8 cellular contexts compared by ENCODE assay signal in genomic region chr1:114757455-114758250, GRCh38. TPM values are rescaled to one million over a fixed set of nuclear protein-coding genes. Genes with fewer than 3 reads are reported as not detected.
A peak's percentile ranks its signal among the peaks of the same experiment; 100 is the strongest.
DNase-seq lines count a peak whose midpoint lies in the region; TF ChIP-seq lines count a peak whose summit lies in the region.

Gene CSDE1, minus strand, starts transcription at chr1:114757984. Its CDS starts 18,094 bp downstream, at chr1:114739890.

- peak within 1 kb of the TSS; percentile 99 for H3K4ac ChIP-seq in neuronal stem cell (ENCODE audit: low read length)

- H3K9ac ChIP-seq in neuronal stem cell (ENCODE audit: low read depth, low read length, poor library complexity) = peak within 1 kb of the TSS; percentile 94

- H3K4me3 Mint-ChIP-seq in HFFc6 = peak within 1 kb of the TSS; percentile 92
- H3K4me3 Mint-ChIP-seq in activated naive CD4-positive, alpha-beta T cell treated with anti-CD3 and anti-CD28 coated beads for 36 hours = peak within 1 kb of the TSS; percentile 99

- DNase-seq in GM06990 (ENCODE audit: extremely low read depth, insufficient read length) = peak; percentile 96
- DNase-seq in HFFc6 = peak; percentile 99
- DNase-seq in NAMALWA (ENCODE audit: low spot score) = peak; percentile 99
- DNase-seq in SK-N-DZ (ENCODE audit: low spot score) = peak; percentile 98
- DNase-seq in activated naive CD4-positive, alpha-beta T cell treated with anti-CD3 and anti-CD28 coated beads for 36 hours = peak; percentile 99
- peak; percentile 95 for DNase-seq in foreskin melanocyte
- peak; percentile 96 for DNase-seq in neuronal stem cell (ENCODE audit: low spot score)

- peak within 1 kb of the TSS; percentile 82 for H3K4me3 ChIP-seq in GM06990 (replicated peaks; ENCODE audit: low read depth, low read length)
- H3K4me3 ChIP-seq in neuronal stem cell (ENCODE audit: low read length in 2 of 2) = peak within 1 kb of the TSS; percentile 70 to 94

- H2BK15ac ChIP-seq in neuronal stem cell (ENCODE audit: low read length) = no peak within 1 kb of the TSS

- no peaks in the 10 kb centered on the region for H3K27me3 ChIP-seq in GM06990 (replicated peaks; ENCODE audit: control insufficient read depth, insufficient read depth, low read length)
- no peaks in the 10 kb centered on the region for H3K27me3 ChIP-seq in neuronal stem cell (ENCODE audit: control insufficient read depth in 3 of 3, insufficient read depth in 3 of 3, low read depth in 1 of 3, low read length in 3 of 3)

- no peak within 1 kb of the TSS for H2BK12ac ChIP-seq in neuronal stem cell (ENCODE audit: low read length)

- peak within 1 kb of the TSS; percentile 95 for H4K91ac ChIP-seq in neuronal stem cell (ENCODE audit: low read depth, low read length, poor library complexity)

- H3K79me1 ChIP-seq in neuronal stem cell (ENCODE audit: low read depth, low read length) = no peaks in the 10 kb centered on the region

- peak within 1 kb of the TSS; percentile 96 for H3K18ac ChIP-seq in neuronal stem cell (ENCODE audit: low read length)

- peaks cover 55% of the 10 kb centered on the region for H3K4me1 Mint-ChIP-seq in HFFc6 (ENCODE audit: low read depth)
- H3K4me1 Mint-ChIP-seq in activated naive CD4-positive, alpha-beta T cell treated with anti-CD3 and anti-CD28 coated beads for 36 hours (ENCODE audit: low read depth) = peaks cover 50% of the 10 kb centered on the region

- H2BK120ac ChIP-seq in neuronal stem cell (ENCODE audit: low read depth, low read length) = peak within 1 kb of the TSS; percentile 97

- WGBS in neuronal stem cell (ENCODE audit: extremely low coverage in 2 of 2, insufficient read length in 2 of 2, insufficient replicate concordance in 1 of 2), 2 donors = no CpG with 5 or more reads among the region's 50 CpGs

- no peaks in the 10 kb centered on the region for H3K9me3 Mint-ChIP-seq in HFFc6
- no peaks in the 10 kb centered on the region for H3K9me3 Mint-ChIP-seq in activated naive CD4-positive, alpha-beta T cell treated with anti-CD3 and anti-CD28 coated beads for 36 hours

- H3K14ac ChIP-seq in neuronal stem cell (ENCODE audit: low read length) = peak within 1 kb of the TSS; percentile 97

- peak within 1 kb of the TSS; percentile 97 for H3K23ac ChIP-seq in neuronal stem cell (ENCODE audit: low read depth, low read length, poor library complexity)

- intact Hi-C loops in activated naive CD4-positive, alpha-beta T cell treated with anti-CD3 and anti-CD28 coated beads for 36 hours (cut with micrococcal nuclease) = loop anchor here (1.0 to 5.0 kb wide), 15 partner anchors 11 to 1617 kb away; partner anchors contain the start of genes BCAS2, DENND2C, MAGI3 and NRAS

- no peaks in the 10 kb centered on the region for H3K27me3 Mint-ChIP-seq in HFFc6 (ENCODE audit: insufficient read depth)
- no peaks in the 10 kb centered on the region for H3K27me3 Mint-ChIP-seq in activated naive CD4-positive, alpha-beta T cell treated with anti-CD3 and anti-CD28 coated beads for 36 hours (ENCODE audit: low read depth)

- H2AK5ac ChIP-seq in neuronal stem cell (ENCODE audit: low read depth, low read length) = peak within 1 kb of the TSS; percentile 97

- peak within 1 kb of the TSS; percentile 100 for H3K27ac Mint-ChIP-seq in HFFc6
- peak within 1 kb of the TSS; percentile 100 for H3K27ac Mint-ChIP-seq in activated naive CD4-positive, alpha-beta T cell treated with anti-CD3 and anti-CD28 coated beads for 36 hours

- peaks cover 16% of the 10 kb centered on the region for H3K36me3 Mint-ChIP-seq in HFFc6 (ENCODE audit: low read depth)
- H3K36me3 Mint-ChIP-seq in activated naive CD4-positive, alpha-beta T cell treated with anti-CD3 and anti-CD28 coated beads for 36 hours (ENCODE audit: low read depth) = peaks cover 20% of the 10 kb centered on the region

- H3K36me3 ChIP-seq in GM06990 (ENCODE audit: control insufficient read depth, insufficient read depth, low read length) (no peaks in the 10 kb centered on the region), neuronal stem cell (replicated peaks in 1 of 2; ENCODE audit: control insufficient read depth in 2 of 2, insufficient read depth in 2 of 2, low read length in 2 of 2) (peaks cover 1 to 33% of the 10 kb centered on the region in 2 donors)

- H3K9me3 ChIP-seq in neuronal stem cell (replicated peaks in 1 of 2; ENCODE audit: control insufficient read depth in 2 of 2, insufficient read depth in 1 of 2, low read depth in 1 of 2, low read length in 2 of 2) = peaks cover 0 to 4% of the 10 kb centered on the region in 2 donors

- peak within 1 kb of the TSS; percentile 66 for H3K4me2 ChIP-seq in neuronal stem cell (ENCODE audit: insufficient read depth, low read length, poor library complexity, severe bottlenecking)

- peak within 1 kb of the TSS; percentile 90 for H3K27ac ChIP-seq in neuronal stem cell (replicated peaks; ENCODE audit: low read length)

- H2BK5ac ChIP-seq in neuronal stem cell (ENCODE audit: low read length) = peak within 1 kb of the TSS; percentile 95

- H4K8ac ChIP-seq in neuronal stem cell (ENCODE audit: low read depth, low read length) = peak within 1 kb of the TSS; percentile 68

- H2AFZ ChIP-seq in neuronal stem cell (ENCODE audit: low read length) = peak within 1 kb of the TSS; percentile 89

- TF ChIP-seq CTCF in GM06990 (IDR thresholded peaks at IDR 0.05; ENCODE audit: insufficient read depth, low read length, poor library complexity, severe bottlenecking) (peak; percentile 42), HFFc6 (IDR thresholded peaks at IDR 0.05) (peak; percentile 66), subcutaneous adipose tissue (IDR thresholded peaks at IDR 0.05; ENCODE audit: low read depth) (no peak)

- H3K4me1 ChIP-seq in neuronal stem cell (ENCODE audit: control insufficient read depth in 2 of 2, insufficient read depth in 1 of 2, low read depth in 1 of 2, low read length in 2 of 2) = peaks cover 3 to 10% of the 10 kb centered on the region in 2 donors

- CTCF ChIA-PET in activated naive CD4-positive, alpha-beta T cell treated with anti-CD3 and anti-CD28 coated beads for 36 hours (lab: Charles Lee) = no interaction called here

RNA-seq across cellular contexts. Expression of gene CSDE1, which starts in this region (rescaled TPM):
- total RNA-seq in HFFc6 (2021; fragmentation: NEBNext Ultra II Directional; extraction: Animal tissue kit (Norgen Biotek cat#: 25700)) = 100 to 1,000 TPM; 508 to 582 (median 527) TPM
- 289 and 378 TPM in 2 replicates for polyA plus RNA-seq in SK-N-DZ (2014; cell fraction: cytosol; rRNA removed)
- 279 and 290 TPM in 2 replicates for polyA plus RNA-seq in SK-N-DZ (2014; cell fraction: nucleus; rRNA removed)
- 100 to 1,000 TPM; 533 to 579 TPM for total RNA-seq in activated naive CD4-positive, alpha-beta T cell treated with anti-CD3 and anti-CD28 coated beads for 36 hours
- 534 TPM for polyA plus RNA-seq in neuronal stem cell (2013, experiment 1 of 2)
- 568 TPM for polyA plus RNA-seq in neuronal stem cell (2013, experiment 2 of 2)
- total RNA-seq in subcutaneous adipose tissue = 1,000 to 10,000 TPM; 1,034 to 3,143 (median 1,944) TPM

Comparison
In these comparisons a context has a peak if more than half of its experiments do, and no peak if none do; other contexts are left out.
1. Peak in every context shown above with its lines: DNase-seq, H3K4me3 ChIP-seq and H3K27ac ChIP-seq.